In the genomic region with DNA sequence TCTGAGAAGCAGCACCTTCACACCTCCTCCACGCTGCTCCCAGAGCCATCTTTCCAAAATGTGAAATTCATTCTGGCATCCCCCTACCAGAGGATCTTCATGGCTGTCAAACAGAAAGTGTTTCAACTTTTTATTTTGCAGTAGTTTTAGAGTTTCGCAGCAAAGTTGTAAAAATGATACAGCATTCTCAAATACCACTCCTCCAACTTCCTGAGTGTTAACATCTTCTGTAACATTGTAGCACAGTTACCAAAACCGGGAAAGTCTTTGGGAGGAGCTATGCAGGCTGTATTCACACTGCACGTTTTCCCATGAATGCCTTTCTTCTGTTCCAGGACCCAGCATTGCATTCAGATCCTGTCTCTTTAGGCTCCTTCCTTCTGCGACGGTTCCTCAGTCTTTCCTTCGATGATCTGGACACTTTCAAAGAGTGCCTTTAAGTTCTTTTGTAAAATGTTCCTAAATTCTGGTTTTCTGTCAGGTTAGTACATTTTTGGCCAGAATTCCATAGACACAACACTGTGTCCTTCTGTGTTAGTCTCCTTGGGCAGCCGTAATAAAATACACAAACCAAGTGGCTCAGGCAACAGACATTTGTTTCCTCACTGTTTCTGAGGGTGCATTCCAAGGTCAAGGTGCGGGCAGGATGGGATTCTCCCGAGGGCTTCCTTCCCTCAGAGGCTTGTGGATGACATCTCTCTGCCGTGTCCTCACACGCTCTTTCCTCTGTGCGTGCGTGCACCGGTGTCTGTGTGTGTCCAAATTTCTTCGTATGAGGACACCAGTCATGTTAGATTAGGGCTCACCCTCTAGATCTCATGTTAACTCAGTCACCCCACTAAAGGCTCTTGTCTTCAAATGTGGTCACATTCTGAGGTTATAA, we compare ENCODE assay signal across 10 cellular contexts.
"Had no signal": no experiment of that assay in that cellular context is flagged by ENCODE, and none has a peak within 500 bp of the region (broad histone marks: within the 10 kb centered on the region; RNA-seq: fewer than 3 reads in every experiment).

No MANE protein-coding gene starts in this region.

- H3K9me3 Mint-ChIP-seq: activated T-helper 17 cell treated with anti-CD3 and anti-CD28 coated beads, Interleukin-2, amount 50 U/mL, for 72 hours; effector memory CD8-positive, alpha-beta T cell had no signal

- DNase-seq: activated CD8-positive, alpha-beta memory T cell treated with anti-CD3 and anti-CD28 coated beads for 24 hours; central memory CD4-positive, alpha-beta T cell; stimulated activated CD4-positive, alpha-beta T cell treated with anti-CD3 and anti-CD28 coated beads, Interleukin-2, amount 100 ng/mL, for 48 hours had no signal

- H3K36me3 ChIP-seq: suprapubic skin, upper lobe of right lung had no signal

- H3K4me3 Mint-ChIP-seq: activated naive CD4-positive, alpha-beta T cell treated with anti-CD3 and anti-CD28 coated beads for 36 hours; activated T-helper 17 cell treated with anti-CD3 and anti-CD28 coated beads, Interleukin-2, amount 50 U/mL, for 72 hours; effector memory CD8-positive, alpha-beta T cell had no signal

- H3K4me3 ChIP-seq: lung, suprapubic skin, upper lobe of right lung had no signal

- ATAC-seq: activated T-helper 17 cell treated with anti-CD3 and anti-CD28 coated beads, Interleukin-2, amount 50 U/mL, for 72 hours; stimulated activated naive CD8-positive, alpha-beta T cell treated with anti-CD3 and anti-CD28 coated beads, Interleukin-15, Interleukin-2, amounts not matched to agents 100 U/mL and 50 U/mL, for 24 hours had no signal

- H3K27me3 Mint-ChIP-seq: activated T-helper 17 cell treated with anti-CD3 and anti-CD28 coated beads, Interleukin-2, amount 50 U/mL, for 72 hours; effector memory CD8-positive, alpha-beta T cell had no signal

- H3K27me3 ChIP-seq: suprapubic skin, upper lobe of right lung had no signal

- H3K27ac Mint-ChIP-seq: activated naive CD4-positive, alpha-beta T cell treated with anti-CD3 and anti-CD28 coated beads for 36 hours; activated T-helper 17 cell treated with anti-CD3 and anti-CD28 coated beads, Interleukin-2, amount 50 U/mL, for 72 hours had no signal

- H3K27ac ChIP-seq: suprapubic skin, upper lobe of right lung had no signal

- H3K9me3 ChIP-seq: suprapubic skin, upper lobe of right lung had no signal
